14 cellular contexts compared by ENCODE assay signal in the genomic region with DNA sequence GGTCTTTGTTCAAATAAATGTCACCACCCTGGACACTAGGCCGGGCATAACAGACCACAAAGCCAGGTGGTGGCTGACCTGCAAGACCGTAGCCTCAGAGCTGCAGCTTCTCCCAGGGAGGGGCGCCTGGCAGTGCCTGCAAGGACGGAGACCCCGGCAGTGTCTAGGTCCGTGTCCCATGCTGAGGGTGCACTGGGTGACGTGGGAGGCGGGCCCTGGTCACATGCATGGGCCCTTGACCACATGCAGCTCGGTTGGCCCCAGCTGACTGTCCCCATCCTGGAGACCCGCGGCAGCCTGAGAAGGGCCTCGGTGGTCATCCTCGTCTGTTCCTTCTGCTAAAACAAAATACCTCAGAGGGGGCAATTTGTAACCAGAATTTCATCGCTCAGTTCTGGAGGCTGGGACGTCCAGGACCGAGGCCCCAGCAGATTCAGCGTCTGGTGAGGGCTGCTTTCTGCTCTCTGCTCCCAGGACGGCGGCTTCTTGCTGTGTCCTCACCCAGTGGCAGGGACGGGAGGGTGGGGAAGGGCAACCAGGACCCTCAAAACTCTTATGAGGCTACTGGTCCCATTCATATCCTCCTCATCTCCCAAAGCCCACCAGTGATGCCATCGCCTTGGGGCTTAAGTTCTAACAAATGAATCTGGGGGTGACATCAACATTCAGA. TPM values are rescaled to one million over a fixed set of nuclear protein-coding genes. Genes with fewer than 3 reads are reported as not detected.
DNase-seq lines count a peak whose midpoint lies in the region; ATAC-seq, FAIRE-seq and TF ChIP-seq lines count a peak whose summit lies in the region.
"Had no signal": no experiment of that assay in that cellular context is flagged by ENCODE, and none has a peak within 500 bp of the region (broad histone marks: within the 10 kb centered on the region; RNA-seq: fewer than 3 reads in every experiment).

No MANE protein-coding gene starts in this region.

- 0 out of 2 replicates have a peak overlapping the region, but pooled peaks have one; percentile 25 for H4K8ac ChIP-seq in H1 (ENCODE audit: extremely low read depth, insufficient read depth, low read length)

- no peak for TF ChIP-seq POLR2A in A549 (IDR thresholded peaks at IDR 0.05; ENCODE audit: low read length)
- no peak for TF ChIP-seq POLR2A in H1 (IDR thresholded peaks at IDR 0.05; ENCODE audit: control extremely low read depth in 1 of 2, low read depth in 2 of 2, low read length in 2 of 2)

- CTCF ChIA-PET in A549 (lab: Yijun Ruan, JAX) = interaction anchor here (0.6 to 1.2 kb wide), 4 partner anchors 9 to 515 kb away, joined by 3 read pairs; no protein-coding TSS in a partner anchor
- CTCF ChIA-PET in H1 (lab: Charles Lee; ENCODE audit: partially characterized antibody) = interaction anchor here (0.6 to 1.2 kb wide), 4 partner anchors 10 to 506 kb away, joined by 3 read pairs; no protein-coding TSS in a partner anchor

- H3K9me3 ChIP-seq in A549 (no peaks in the 10 kb centered on the region), OCI-LY3 (ENCODE audit: insufficient read depth, low read length) (no peaks in the 10 kb centered on the region), H1 (ENCODE audit: insufficient read depth in 2 of 2, low read depth in 1 of 2, low read length in 1 of 2) (no peaks in the 10 kb centered on the region)

- no peak overlapping the region for H3K23ac ChIP-seq in H1 (ENCODE audit: insufficient read length)

- no peak overlapping the region for H2BK5ac ChIP-seq in H1 (ENCODE audit: low read depth, low read length)

- H3K79me2 ChIP-seq in OCI-LY3 (ENCODE audit: low read length) (no peaks in the 10 kb centered on the region), H1 (ENCODE audit: control insufficient read depth in 1 of 2, insufficient read depth in 2 of 2, low read length in 2 of 2) (no peaks in the 10 kb centered on the region)

- H4K91ac ChIP-seq in H1 (replicated peaks; ENCODE audit: insufficient read length, low read length) = no peak overlapping the region

- H3K27me3 ChIP-seq in OCI-LY3 (ENCODE audit: low read depth, low read length) = no peaks in the 10 kb centered on the region
- H3K27me3 ChIP-seq in H1 (replicated peaks in 1 of 4; ENCODE audit: control insufficient read depth in 3 of 4, extremely low read depth in 1 of 4, insufficient read depth in 3 of 4, low read length in 3 of 4) = no peaks in the 10 kb centered on the region

- no peak overlapping the region for H3K4ac ChIP-seq in H1 (replicated peaks; ENCODE audit: insufficient read length, low read depth, low read length)

- 89% methylated on average over 21 of the region's 21 CpGs for WGBS in A549 (ENCODE audit: missing lambda C conversion rate)
- 94% methylated on average over 16 of the region's 21 CpGs; no CpG with 5 or more reads in 1 of the 2 experiments for WGBS in H1 (ENCODE audit: extremely low coverage in 1 of 2, insufficient coverage in 1 of 2, insufficient read length in 1 of 2, insufficient replicate concordance in 2 of 2, low coverage in 1 of 2, low lambda C conversion rate in 2 of 2, missing lambda C conversion rate in 1 of 2), 2 experiments

- no peak overlapping the region for H2BK12ac ChIP-seq in H1 (ENCODE audit: low read depth, low read length)

- H2AFZ ChIP-seq in OCI-LY3 (ENCODE audit: low read depth, low read length) (no peak overlapping the region), H1 (ENCODE audit: low read length) (no peak overlapping the region)

- H3K4me1 ChIP-seq in A549 (peaks cover 8% of the 10 kb centered on the region), OCI-LY3 (ENCODE audit: low read length) (no peaks in the 10 kb centered on the region; the same call in 1 of the 2 replicates), H1 (replicated peaks in 1 of 4; ENCODE audit: control insufficient read depth in 3 of 4, insufficient read depth in 4 of 4, low read length in 3 of 4) (peaks cover 0 to 11% (median 1%) of the 10 kb centered on the region in 4 experiments; a peak in 4 of 7 replicates)

- H2BK120ac ChIP-seq in H1 (replicated peaks; ENCODE audit: low read depth, low read length) = no peak overlapping the region

- H3K4me2 ChIP-seq in A549 (peak overlapping the region; percentile 71), OCI-LY3 (ENCODE audit: low read length) (peak overlapping the region; percentile 50), H1 (ENCODE audit: insufficient read depth in 1 of 2, low read depth in 2 of 2, low read length in 2 of 2) (no peak overlapping the region)

- TF ChIP-seq CTCF in 22Rv1 (IDR thresholded peaks at IDR 0.05) = no peak
- TF ChIP-seq CTCF in A549 (IDR thresholded peaks at IDR 0.05) = no peak
- no peak for TF ChIP-seq CTCF in OCI-LY3 (IDR thresholded peaks at IDR 0.05; ENCODE audit: low read depth, low read length)
- no peak for TF ChIP-seq CTCF in H1 (IDR thresholded peaks at IDR 0.05; ENCODE audit: control extremely low read depth in 1 of 3, insufficient read depth in 1 of 3, low read depth in 1 of 3, low read length in 3 of 3)
- TF ChIP-seq CTCF in foreskin fibroblast (IDR thresholded peaks at IDR 0.05; ENCODE audit: low read depth, low read length) = no peak

- TF ChIP-seq EP300 in A549 (IDR thresholded peaks at IDR 0.05) (no peak), H1 (IDR thresholded peaks at IDR 0.05; ENCODE audit: borderline replicate concordance in 1 of 2, low read depth in 2 of 2, low read length in 2 of 2) (no peak)

- no peak for DNase-seq in A549 (ENCODE audit: low read depth in 1 of 2, low spot score in 1 of 2)
- no peak for DNase-seq in H1 (ENCODE audit: low read depth in 1 of 2, low spot score in 2 of 2)
- no peak for DNase-seq in NCI-H226
- no peak for DNase-seq in SKM-1 treated with dmso at 0.1 percent for 144 hours (lab: John Stamatoyannopoulos, UW; ENCODE audit: unreplicated experiment)
- DNase-seq in NCI-H2081 (lab: John Stamatoyannopoulos, UW) = no peak
- no peak for DNase-seq in foreskin fibroblast
- DNase-seq: DMS 273 treated with DMSO at 0.1 percent for 48 hours, hippocampal formation, NCI-H2029 treated with DMSO at 0.1 percent for 48 hours had no signal

- H3K4me3 ChIP-seq in A549 (no peak overlapping the region), OCI-LY3 (ENCODE audit: low read length) (peak overlapping the region; percentile 59), H1 (ENCODE audit: extremely low read depth in 1 of 4, insufficient read depth in 2 of 4, low read depth in 3 of 4, low read length in 4 of 4) (no peak overlapping the region), foreskin fibroblast (ENCODE audit: low read depth in 1 of 2, low read length in 2 of 2) (no peak overlapping the region)

- ATAC-seq in A549 = no peak

- no peak overlapping the region for H2AK5ac ChIP-seq in H1 (ENCODE audit: low read depth, low read length)

- H3K79me1 ChIP-seq in H1 (ENCODE audit: low read depth, low read length) = 0 out of 2 replicates have a peak, but pooled peaks cover 5% of the 10 kb centered on the region

- no peaks in the 10 kb centered on the region for H3K23me2 ChIP-seq in H1 (ENCODE audit: low read depth, low read length)

- TF ChIP-seq RAD21 in A549 (conservative IDR thresholded peaks at IDR 0.05 in 1 of 2, IDR thresholded peaks at IDR 0.05 in 1 of 2) = no peak
- no peak for TF ChIP-seq RAD21 in H1 (IDR thresholded peaks at IDR 0.05 in 1 of 2, conservative IDR thresholded peaks at IDR 0.05 in 1 of 2; ENCODE audit: low read depth in 2 of 2, low read length in 2 of 2)

- no peak overlapping the region for H3K18ac ChIP-seq in H1 (ENCODE audit: extremely low read depth, low read length)

- H3K56ac ChIP-seq in H1 (replicated peaks; ENCODE audit: insufficient read length, low read depth, low read length) = no peak overlapping the region

- H3K9ac ChIP-seq in OCI-LY3 (ENCODE audit: low read length) = no peak overlapping the region
- no peak overlapping the region for H3K9ac ChIP-seq in H1 (replicated peaks in 1 of 4; ENCODE audit: extremely low read depth in 1 of 4, low read depth in 3 of 4, low read length in 3 of 4)

- H2BK15ac ChIP-seq in H1 (ENCODE audit: low read length) = no peak overlapping the region

- H4K20me1 ChIP-seq in OCI-LY3 (ENCODE audit: insufficient read depth, low read length) (no peaks in the 10 kb centered on the region), H1 (replicated peaks in 1 of 2; ENCODE audit: control insufficient read depth in 1 of 2, insufficient read depth in 2 of 2, low read length in 2 of 2) (peaks cover 0 to 3% of the 10 kb centered on the region in 2 experiments)

- H2BK20ac ChIP-seq in H1 (ENCODE audit: low read length) = no peak overlapping the region

- POLR2A ChIA-PET in A549 (lab: Yijun Ruan, JAX) = interaction anchor here (1.2 kb wide), 1 partner anchor 13 kb away, joined by 3 read pairs; no protein-coding TSS in a partner anchor
- POLR2A ChIA-PET in H1 (lab: Charles Lee; ENCODE audit: partially characterized antibody) = interaction anchor here (0.7 to 1.4 kb wide), 4 partner anchors 10 to 17 kb away, joined by 3 to 4 read pairs (median 4); no protein-coding TSS in a partner anchor

- no peak for FAIRE-seq in A549 (lab: Jason Lieb, UNC)
- FAIRE-seq in H1 (lab: Jason Lieb, UNC) = no peak
- FAIRE-seq: G401.6, H54, TTC549 had no signal

- H3K27ac ChIP-seq in 22Rv1 (peak overlapping the region; percentile 58), A549 (peak overlapping the region; percentile 68 to 81), OCI-LY3 (ENCODE audit: low read length) (no peak overlapping the region), H1 (ENCODE audit: low read depth, low read length) (no peak overlapping the region)

- no peak overlapping the region for H3K14ac ChIP-seq in H1 (ENCODE audit: insufficient read length)

- no peak overlapping the region for H4K5ac ChIP-seq in H1 (ENCODE audit: insufficient read length, low read depth, low read length)

- H3K36me3 ChIP-seq in OCI-LY3 (replicated peaks; ENCODE audit: low read depth, low read length) = no peaks in the 10 kb centered on the region
- no peaks in the 10 kb centered on the region for H3K36me3 ChIP-seq in H1 (ENCODE audit: control insufficient read depth in 2 of 4, insufficient read depth in 4 of 4, low read length in 3 of 4)

TF ChIP-seq in H1, 55 proteins besides CTCF, POLR2A, EP300 and RAD21 (continues in another document):
- no peak for TF ChIP-seq RXRA (IDR thresholded peaks at IDR 0.05; ENCODE audit: insufficient read depth, low read depth, low read length)

RNA-seq across cellular contexts. Expression of a gene that starts 36.8 kb away (rescaled TPM):
- polyA plus RNA-seq in A549 (2011; rRNA removed) = 2.0 and 2.8 TPM in 2 replicates
- polyA plus RNA-seq in A549 (2012; cell fraction: cytosol; rRNA removed) = 5.0 and 8.0 TPM in 2 replicates
- polyA plus RNA-seq in A549 (2012; cell fraction: nucleus; rRNA removed) = 8.3 and 12.2 TPM in 2 replicates
- polyA plus RNA-seq in A549 (2017; fragmentation: RNase III; extraction: RNeasy Plus Mini Kit Qiagen cat#74134 plus additional on column Dnase treatment) = 6.6 to 7.3 TPM (median 7.0 TPM) in 3 replicates
- 2.1 and 2.5 TPM in 2 replicates for polyA minus RNA-seq in A549 (2011; rRNA and poly(A)+ RNA removed)
- total RNA-seq in H1 (2021; fragmentation: NEBNext Ultra II Directional; extraction: Animal tissue kit (Norgen Biotek cat#: 25700)) = 10.8 and 11.0 TPM in 2 replicates
- 5.3 and 9.4 TPM in 2 replicates for polyA plus RNA-seq in H1 (2011; rRNA removed)
- polyA plus RNA-seq in H1 (2011; cell fraction: cytosol; rRNA removed) = 7.2 TPM
- 17.0 TPM for polyA plus RNA-seq in H1 (2011; cell fraction: nucleus; rRNA removed)
- 4.8 to 8.4 TPM (median 8.0 TPM) in 4 replicates for polyA plus RNA-seq in H1 (2012, experiment 1 of 2)
- polyA plus RNA-seq in H1 (2012, experiment 2 of 2) = 6.0 TPM
- 6.0 TPM for polyA plus RNA-seq in H1 (2013, experiment 1 of 2)
- 5.5 TPM for polyA plus RNA-seq in H1 (2013, experiment 2 of 2)
- polyA minus RNA-seq in H1 (2011; rRNA and poly(A)+ RNA removed) = 1.2 and 1.4 TPM in 2 replicates
- 5.2 TPM for polyA minus RNA-seq in H1 (2011; cell fraction: cytosol; rRNA and poly(A)+ RNA removed)
- polyA minus RNA-seq in H1 (2011; cell fraction: nucleus; rRNA and poly(A)+ RNA removed) = 7.0 TPM

Comparison
In these comparisons a context has a peak if more than half of its experiments do, and no peak if none do; other contexts are left out.
1. H3K27ac ChIP-seq: peak in 22Rv1 (single experiment) and A549 (2 of 2); none in OCI-LY3 (single experiment) and H1 (single experiment).
2. H3K4me2 ChIP-seq: peak in A549 (single experiment) and OCI-LY3 (single experiment); none in H1 (0 of 2).